12 cellular contexts compared by ENCODE assay signal in genomic region chr14:68660495-68660894, GRCh38.
"Had no signal": no experiment of that assay in that cellular context is flagged by ENCODE, and none has a peak within 500 bp of the region (broad histone marks: within the 10 kb centered on the region; RNA-seq: fewer than 3 reads in every experiment).

No MANE protein-coding gene starts in this region.

- H3K9me3 Mint-ChIP-seq: activated T-cell treated with anti-CD3 and anti-CD28 coated beads, Interleukin-2, amount 50 U/mL, for 72 hours had no signal

- H3K4me3 Mint-ChIP-seq: activated T-cell treated with anti-CD3 and anti-CD28 coated beads, Interleukin-2, amount 50 U/mL, for 72 hours; natural killer cell treated with Interleukin-12 subunit alpha and Interleukin-12 subunit beta and Interleukin-15 and Interleukin-18, amount 100 ng/mL, for 72 hours; stimulated activated naive CD8-positive, alpha-beta T cell treated with anti-CD3 and anti-CD28 coated beads, Interleukin-15, amount 100 ng/mL, for 72 hours had no signal

- ATAC-seq: activated CD4-positive, CD25-positive, alpha-beta regulatory T cell treated with anti-CD3 and anti-CD28 coated beads, Interleukin-2, amount 50 U/mL, for 24 hours; activated T-cell treated with anti-CD3 and anti-CD28 coated beads, Interleukin-2, amount 50 U/mL, for 72 hours; natural killer cell treated with Interleukin-12 subunit alpha and Interleukin-12 subunit beta and Interleukin-15 and Interleukin-18, amount 100 ng/mL, for 72 hours; stimulated activated naive CD8-positive, alpha-beta T cell treated with anti-CD3 and anti-CD28 coated beads, Interleukin-15, amount 100 ng/mL, for 72 hours had no signal

- H3K27ac Mint-ChIP-seq: activated T-cell treated with anti-CD3 and anti-CD28 coated beads, Interleukin-2, amount 50 U/mL, for 72 hours; natural killer cell treated with Interleukin-12 subunit alpha and Interleukin-12 subunit beta and Interleukin-15 and Interleukin-18, amount 100 ng/mL, for 72 hours had no signal

- H3K36me3 Mint-ChIP-seq: natural killer cell treated with Interleukin-12 subunit alpha and Interleukin-12 subunit beta and Interleukin-15 and Interleukin-18, amount 100 ng/mL, for 72 hours had no signal

- H3K27me3 Mint-ChIP-seq: stimulated activated naive CD8-positive, alpha-beta T cell treated with anti-CD3 and anti-CD28 coated beads, Interleukin-15, amount 100 ng/mL, for 72 hours had no signal

- H3K4me3 ChIP-seq: coronary artery, lung had no signal

- DNase-seq: activated naive CD4-positive, alpha-beta T cell; activated T-cell treated with anti-CD3 and anti-CD28 coated beads, Interleukin-2, amount 50 U/mL, for 72 hours; central memory CD4-positive, alpha-beta T cell; effector memory CD4-positive, alpha-beta T cell; hippocampal formation; stimulated activated CD4-positive, alpha-beta T cell treated with anti-CD3 and anti-CD28 coated beads, Interleukin-4, amount 100 ng/mL, for 1 hour; stimulated activated CD8-positive, alpha-beta memory T cell treated with anti-CD3 and anti-CD28 coated beads, Interleukin-4, amount 100 ng/mL, for 48 hours; stimulated activated naive CD8-positive, alpha-beta T cell treated with anti-CD3 and anti-CD28 coated beads, Interleukin-15, amount 100 ng/mL, for 72 hours had no signal
